13 cellular contexts compared by ENCODE assay signal in genomic region chr1:165877940-165878556, GRCh38. TPM values are rescaled to one million over a fixed set of nuclear protein-coding genes. Genes with fewer than 3 reads are reported as not detected.
DNase-seq lines count a peak whose midpoint lies in the region; ATAC-seq lines count a peak whose summit lies in the region.
"Had no signal": no experiment of that assay in that cellular context is flagged by ENCODE, and none has a peak within 500 bp of the region (broad histone marks: within the 10 kb centered on the region; RNA-seq: fewer than 3 reads in every experiment).

No MANE protein-coding gene starts in this region.

- no peak overlapping the region for H3K4me3 Mint-ChIP-seq in activated naive CD4-positive, alpha-beta T cell treated with anti-CD3 and anti-CD28 coated beads, Interleukin-2, amount 10 ng/mL, durations not matched to agents 7 days and 5 days
- no peak overlapping the region for H3K4me3 Mint-ChIP-seq in naive thymus-derived CD8-positive, alpha-beta T cell
- H3K4me3 Mint-ChIP-seq: nephron had no signal

- CTCF ChIA-PET in activated naive CD4-positive, alpha-beta T cell treated with anti-CD3 and anti-CD28 coated beads, Interleukin-2, amount 10 ng/mL, durations not matched to agents 7 days and 5 days (lab: Charles Lee) = interaction anchor here (0.9 kb wide), 1 partner anchor 49 kb away, joined by 5 read pairs; no protein-coding TSS in a partner anchor

- peak overlapping the region in 1 of 2 donors; percentile 67 for H3K27ac Mint-ChIP-seq in activated naive CD4-positive, alpha-beta T cell treated with anti-CD3 and anti-CD28 coated beads, Interleukin-2, amount 50 U/mL, for 72 hours
- no peak overlapping the region for H3K27ac Mint-ChIP-seq in activated naive CD4-positive, alpha-beta T cell treated with anti-CD3 and anti-CD28 coated beads, Interleukin-2, amount 10 ng/mL, durations not matched to agents 7 days and 5 days
- H3K27ac Mint-ChIP-seq in naive thymus-derived CD8-positive, alpha-beta T cell = peak overlapping the region in 1 of 10 donors; percentile 34
- H3K27ac Mint-ChIP-seq: nephron had no signal

- H3K9me3 Mint-ChIP-seq in activated naive CD4-positive, alpha-beta T cell treated with anti-CD3 and anti-CD28 coated beads, Interleukin-2, amount 50 U/mL, for 72 hours = no peaks in the 10 kb centered on the region
- peaks cover 5% of the 10 kb centered on the region for H3K9me3 Mint-ChIP-seq in activated naive CD4-positive, alpha-beta T cell treated with anti-CD3 and anti-CD28 coated beads, Interleukin-2, amount 10 ng/mL, durations not matched to agents 7 days and 5 days
- H3K9me3 Mint-ChIP-seq in naive thymus-derived CD8-positive, alpha-beta T cell = peaks cover 0 to 7% (median 0%) of the 10 kb centered on the region in 9 donors

- DNase-seq in activated naive CD4-positive, alpha-beta T cell treated with anti-CD3 and anti-CD28 coated beads, Interleukin-2, amount 50 U/mL, for 72 hours (ENCODE audit: low spot score in 2 of 2) = no peak
- no peak for DNase-seq in activated naive CD4-positive, alpha-beta T cell treated with anti-CD3 and anti-CD28 coated beads, Interleukin-2, amount 10 ng/mL, durations not matched to agents 7 days and 5 days
- DNase-seq in naive thymus-derived CD8-positive, alpha-beta T cell = no peak
- DNase-seq in stimulated activated CD4-positive, alpha-beta T cell treated with anti-CD3 and anti-CD28 coated beads, Interleukin-15, amount 100 ng/mL, for 24 hours = no peak
- DNase-seq in NCI-H82 treated with DMSO at 0.1 percent for 48 hours (lab: John Stamatoyannopoulos, UW; ENCODE audit: unreplicated experiment) (no peak), OCI-M1 (lab: John Stamatoyannopoulos, UW) (no peak)
- DNase-seq: activated T-cell treated with anti-CD3 and anti-CD28 coated beads, Interleukin-2, amount 50 U/mL, for 1 hour; BE2C; SHP77 treated with DMSO at 0.1 percent for 48 hours; stimulated activated CD4-positive, alpha-beta T cell treated with anti-CD3 and anti-CD28 coated beads, Interleukin-2, amount 100 ng/mL, for 24 hours had no signal

- peaks cover 30% of the 10 kb centered on the region for H3K4me1 Mint-ChIP-seq in activated naive CD4-positive, alpha-beta T cell treated with anti-CD3 and anti-CD28 coated beads, Interleukin-2, amount 10 ng/mL, durations not matched to agents 7 days and 5 days
- peaks cover 12 to 48% (median 34%) of the 10 kb centered on the region in 4 donors for H3K4me1 Mint-ChIP-seq in naive thymus-derived CD8-positive, alpha-beta T cell
- H3K4me1 Mint-ChIP-seq: nephron had no signal

- H3K27me3 Mint-ChIP-seq in activated naive CD4-positive, alpha-beta T cell treated with anti-CD3 and anti-CD28 coated beads, Interleukin-2, amount 10 ng/mL, durations not matched to agents 7 days and 5 days = no peaks in the 10 kb centered on the region
- peaks cover 9 to 52% (median 16%) of the 10 kb centered on the region in 5 donors for H3K27me3 Mint-ChIP-seq in naive thymus-derived CD8-positive, alpha-beta T cell

- peak; percentile 87 to 88 for ATAC-seq in activated naive CD4-positive, alpha-beta T cell treated with anti-CD3 and anti-CD28 coated beads, Interleukin-2, amount 50 U/mL, for 72 hours
- peak; percentile 60 for ATAC-seq in HG02678 (IDR thresholded peaks at IDR 0.05; ENCODE audit: unreplicated experiment)
- peak; percentile 44 for ATAC-seq in HG03575 (IDR thresholded peaks at IDR 0.05; ENCODE audit: extremely low read depth, insufficient number of reproducible peaks, low FRiP score, unreplicated experiment)
- ATAC-seq in naive thymus-derived CD8-positive, alpha-beta T cell = no peak

- POLR2A ChIA-PET in naive thymus-derived CD8-positive, alpha-beta T cell (lab: Charles Lee) = no interaction called here

- peaks cover 15 to 18% of the 10 kb centered on the region in 2 donors for H3K36me3 Mint-ChIP-seq in activated naive CD4-positive, alpha-beta T cell treated with anti-CD3 and anti-CD28 coated beads, Interleukin-2, amount 50 U/mL, for 72 hours
- peaks cover 6% of the 10 kb centered on the region for H3K36me3 Mint-ChIP-seq in activated naive CD4-positive, alpha-beta T cell treated with anti-CD3 and anti-CD28 coated beads, Interleukin-2, amount 10 ng/mL, durations not matched to agents 7 days and 5 days
- H3K36me3 Mint-ChIP-seq in naive thymus-derived CD8-positive, alpha-beta T cell = peaks cover 2 to 19% (median 19%) of the 10 kb centered on the region in 3 donors

RNA-seq across cellular contexts. Expression of gene UCK2, which starts 50.6 kb away (rescaled TPM):
- 10 to 100 TPM; 37.0 to 61.6 TPM for total RNA-seq in activated naive CD4-positive, alpha-beta T cell treated with anti-CD3 and anti-CD28 coated beads, Interleukin-2, amount 50 U/mL, for 72 hours
- total RNA-seq in naive thymus-derived CD8-positive, alpha-beta T cell = 1 to 10 TPM; 2.1 to 3.5 TPM
- polyA plus RNA-seq in naive thymus-derived CD8-positive, alpha-beta T cell = 1 to 10 TPM; 1.1 to 5.3 (median 2.3) TPM

Comparison
In these comparisons a context has a peak if more than half of its experiments do, and no peak if none do; other contexts are left out.
1. ATAC-seq: peak in activated naive CD4-positive, alpha-beta T cell treated with anti-CD3 and anti-CD28 coated beads, Interleukin-2, amount 50 U/mL, for 72 hours (2 of 2), HG02678 (single experiment) and HG03575 (single experiment); none in naive thymus-derived CD8-positive, alpha-beta T cell (0 of 2).
2. RNA of gene UCK2, which starts 50.6 kb away (total RNA-seq): 37.0 to 61.6 TPM in activated naive CD4-positive, alpha-beta T cell treated with anti-CD3 and anti-CD28 coated beads, Interleukin-2, amount 50 U/mL, for 72 hours; 2.1 to 3.5 TPM in naive thymus-derived CD8-positive, alpha-beta T cell; every median in the first group is over 4 times any median in the second.